In the genomic region with DNA sequence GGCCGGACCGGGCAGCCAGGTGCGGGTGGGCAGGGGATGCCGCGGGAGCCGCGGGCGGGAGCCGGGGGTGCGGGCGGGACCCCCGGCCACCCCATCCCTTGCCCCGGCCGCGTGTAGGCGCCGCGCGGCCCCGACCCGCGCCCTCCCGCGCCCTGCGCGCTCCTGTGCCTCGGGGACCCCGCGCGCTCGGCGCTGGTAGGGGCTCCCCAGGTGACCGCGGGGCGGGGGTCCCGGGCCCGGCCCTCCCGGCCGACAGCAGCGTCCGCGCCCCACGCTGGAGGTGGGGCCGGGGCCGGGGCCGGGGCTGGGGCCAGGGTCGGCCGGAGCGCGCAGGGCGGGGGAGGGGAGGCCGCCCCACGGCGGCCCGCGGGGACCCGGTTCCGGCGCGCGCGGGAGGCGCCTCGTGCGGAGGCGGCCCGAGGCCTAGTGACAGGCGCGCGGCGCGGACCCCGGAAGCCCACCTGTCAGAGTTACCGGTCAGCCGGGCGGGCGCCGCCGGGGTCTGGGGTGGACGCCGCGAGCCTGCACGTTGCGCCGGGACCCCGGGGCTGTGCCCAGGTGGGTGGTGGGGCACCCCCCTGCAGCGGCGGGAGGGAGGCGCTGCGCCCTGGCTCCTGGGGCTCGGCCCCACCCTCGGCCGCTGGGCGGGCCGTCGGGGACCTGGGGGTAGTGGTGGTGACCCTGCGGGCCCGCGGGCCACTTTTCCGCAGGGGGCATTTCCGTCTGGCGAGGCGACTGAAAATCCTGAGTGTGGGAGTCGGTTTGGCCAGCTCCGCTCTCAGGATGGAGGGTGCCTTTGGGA, we compare ENCODE assay signal across 1 cellular context.
TF ChIP-seq lines count a peak whose summit lies in the region.

No MANE protein-coding gene starts in this region.

TF ChIP-seq in IMR-90, 13 proteins besides CTCF, POLR2A, EP300 and RAD21 (continued from another document):
- no peak for TF ChIP-seq RFX5 (IDR thresholded peaks at IDR 0.05; ENCODE audit: low read depth, low read length)
- TF ChIP-seq, protein P1, sequence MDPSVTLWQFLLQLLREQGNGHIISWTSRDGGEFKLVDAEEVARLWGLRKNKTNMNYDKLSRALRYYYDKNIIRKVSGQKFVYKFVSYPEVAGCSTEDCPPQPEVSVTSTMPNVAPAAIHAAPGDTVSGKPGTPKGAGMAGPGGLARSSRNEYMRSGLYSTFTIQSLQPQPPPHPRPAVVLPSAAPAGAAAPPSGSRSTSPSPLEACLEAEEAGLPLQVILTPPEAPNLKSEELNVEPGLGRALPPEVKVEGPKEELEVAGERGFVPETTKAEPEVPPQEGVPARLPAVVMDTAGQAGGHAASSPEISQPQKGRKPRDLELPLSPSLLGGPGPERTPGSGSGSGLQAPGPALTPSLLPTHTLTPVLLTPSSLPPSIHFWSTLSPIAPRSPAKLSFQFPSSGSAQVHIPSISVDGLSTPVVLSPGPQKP (IDR thresholded peaks at IDR 0.05; ENCODE audit: borderline replicate concordance, low read depth, low read length), result no peak
TF ChIP-seq in IMR-90: peak in this region for 0.
